ENCODE assay signal across 20 cellular contexts in the genomic region with DNA sequence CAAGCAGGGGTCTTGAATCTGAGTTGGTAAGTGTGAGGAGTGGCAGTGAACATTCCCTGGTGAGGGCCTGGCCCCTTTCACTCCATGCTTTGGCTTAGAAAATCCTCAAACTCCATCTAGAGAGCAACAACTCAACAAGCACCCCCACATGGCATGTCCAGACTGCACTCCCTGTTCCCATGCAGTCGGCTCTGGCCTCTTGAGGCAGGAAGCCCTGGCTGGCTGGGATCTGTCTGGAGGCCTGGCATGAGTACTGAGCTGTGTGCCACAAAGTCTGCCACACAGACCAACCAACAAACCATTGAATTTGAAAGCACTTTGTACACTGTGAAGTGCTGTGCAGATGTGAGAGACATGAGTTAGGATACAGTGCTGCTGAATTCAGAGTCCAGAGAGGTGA. TPM values are rescaled to one million over a fixed set of nuclear protein-coding genes. Genes with fewer than 3 reads are reported as not detected.
DNase-seq lines count a peak whose midpoint lies in the region; ATAC-seq lines count a peak whose summit lies in the region.
"Had no signal": no experiment of that assay in that cellular context is flagged by ENCODE, and none has a peak within 500 bp of the region (broad histone marks: within the 10 kb centered on the region; RNA-seq: fewer than 3 reads in every experiment).

No MANE protein-coding gene starts in this region.

- H3K36me3 ChIP-seq in NT2/D1 (ENCODE audit: insufficient read depth, insufficient read length, low read length) (no peaks in the 10 kb centered on the region), trophoblast cell (ENCODE audit: control insufficient read depth in 1 of 2, insufficient read depth in 2 of 2, low read length in 2 of 2) (no peaks in the 10 kb centered on the region)
- H3K36me3 ChIP-seq: HAP-1, pancreas, tibial nerve had no signal

- H4K8ac ChIP-seq in trophoblast cell (ENCODE audit: low read depth, low read length): peak overlapping the region; percentile 47

- peak overlapping the region; percentile 74 for H3K18ac ChIP-seq in trophoblast cell (ENCODE audit: low read length)

- H3K9ac ChIP-seq in NT2/D1 (ENCODE audit: insufficient read length, low read depth): peak overlapping the region; percentile 3
- H3K9ac ChIP-seq in trophoblast cell (ENCODE audit: low read length): no peak overlapping the region
- H3K9ac ChIP-seq: KMS-11 had no signal

- H3K4me2 ChIP-seq in trophoblast cell (ENCODE audit: low read length): no peak overlapping the region
- H3K4me2 ChIP-seq: hepatocyte, KMS-11 had no signal

- H2BK120ac ChIP-seq in trophoblast cell (ENCODE audit: insufficient read depth, low read length, poor library complexity): peak overlapping the region; percentile 64

- peak overlapping the region; percentile 96 for H2BK12ac ChIP-seq in trophoblast cell (ENCODE audit: low read length)

- peaks cover 11% of the 10 kb centered on the region for H3K4me1 ChIP-seq in NT2/D1 (ENCODE audit: insufficient read depth, insufficient read length)
- peaks cover 31 to 40% of the 10 kb centered on the region in 2 experiments for H3K4me1 ChIP-seq in trophoblast cell (ENCODE audit: control insufficient read depth in 1 of 2, insufficient read depth in 2 of 2, low read length in 2 of 2)
- H3K4me1 ChIP-seq: HAP-1, pancreas had no signal

- H3K4me3 ChIP-seq in NT2/D1 (ENCODE audit: insufficient read length, low read depth): no peak overlapping the region
- no peak overlapping the region for H3K4me3 ChIP-seq in trophoblast cell (ENCODE audit: low read depth, low read length)
- H3K4me3 ChIP-seq: HAP-1, hepatocyte, pancreas, tibial nerve had no signal

- H3K79me1 ChIP-seq in trophoblast cell (ENCODE audit: low read length): peaks cover 45% of the 10 kb centered on the region

- H3K79me2 ChIP-seq in trophoblast cell (ENCODE audit: control insufficient read depth, insufficient read depth, low read length, poor library complexity): peaks cover 4% of the 10 kb centered on the region
- H3K79me2 ChIP-seq: hepatocyte had no signal

- peak overlapping the region; percentile 0 for H2AK5ac ChIP-seq in trophoblast cell (ENCODE audit: low read length)

- no CpG with 5 or more reads among the region's 1 CpG for WGBS in trophoblast cell (ENCODE audit: extremely low coverage, insufficient coverage, insufficient read length)

- H3K27me3 ChIP-seq in NT2/D1 (ENCODE audit: insufficient read depth, insufficient read length) (no peaks in the 10 kb centered on the region), trophoblast cell (ENCODE audit: insufficient read depth, low read length) (no peaks in the 10 kb centered on the region)
- H3K27me3 ChIP-seq: hepatocyte, pancreas, tibial nerve had no signal

- H4K12ac ChIP-seq in trophoblast cell (ENCODE audit: low read depth, low read length): peak overlapping the region; percentile 54

- H3K14ac ChIP-seq in trophoblast cell (ENCODE audit: low read length): peak overlapping the region; percentile 34

- H3K4ac ChIP-seq in trophoblast cell (ENCODE audit: low read depth, low read length): peak overlapping the region; percentile 22

- H3K9me3 ChIP-seq in NT2/D1 (ENCODE audit: insufficient read depth, low read length): no peaks in the 10 kb centered on the region
- no peaks in the 10 kb centered on the region for H3K9me3 ChIP-seq in trophoblast cell (ENCODE audit: insufficient read depth, low read depth, low read length)
- H3K9me3 ChIP-seq: HAP-1, pancreas, tibial nerve had no signal

- peak overlapping the region; percentile 51 for H3K27ac ChIP-seq in epithelial cell of prostate
- H3K27ac ChIP-seq in trophoblast cell (ENCODE audit: low read depth, low read length): peak overlapping the region; percentile 54
- H3K27ac ChIP-seq: 22Rv1, hepatocyte, KMS-11, pancreas, tibial nerve, VCaP had no signal

- H4K91ac ChIP-seq in trophoblast cell (ENCODE audit: low read depth, low read length): peak overlapping the region; percentile 91

- DNase-seq in DMS 273 (lab: John Stamatoyannopoulos, UW; ENCODE audit: unreplicated experiment) (peak; percentile 17), DMS 273 treated with DMSO at 0.1 percent for 48 hours (lab: John Stamatoyannopoulos, UW) (no peak), NT2/D1 (ENCODE audit: low read depth, low spot score) (no peak), epithelial cell of prostate (ENCODE audit: low read depth, low spot score) (no peak), trophoblast cell (no peak), NCI-H1417 treated with DMSO at 0.1 percent for 48 hours (lab: John Stamatoyannopoulos, UW) (no peak), iPS-NIHi7 (ENCODE audit: extremely low spot score) (no peak)
- DNase-seq: activated naive CD8-positive, alpha-beta T cell treated with anti-CD3 and anti-CD28 coated beads, Interleukin-2, amount 10 ng/mL, durations not matched to agents 7 days and 5 days; DMS79; effector CD8-positive, alpha-beta T cell; NCI-H1105 treated with DMSO at 0.1 percent for 48 hours; pancreas; RPMI8226 had no signal

- no peak for ATAC-seq in HG03280 (IDR thresholded peaks at IDR 0.05; ENCODE audit: unreplicated experiment)
- ATAC-seq: pancreas had no signal

- H2AFZ ChIP-seq in trophoblast cell (ENCODE audit: insufficient read depth, low read length, poor library complexity): peak overlapping the region; percentile 66
- H2AFZ ChIP-seq: hepatocyte had no signal

- no peak overlapping the region for H3K23ac ChIP-seq in trophoblast cell (ENCODE audit: low read length)

- H2BK5ac ChIP-seq in trophoblast cell (ENCODE audit: low read depth, low read length, poor library complexity): peak overlapping the region; percentile 48

RNA-seq across cellular contexts. Expression of gene COA7, which starts 25.2 kb away (rescaled TPM):
- polyA plus RNA-seq in trophoblast cell (2013): 7.9 TPM in 2 replicates

RNA-seq across cellular contexts. Expression of gene SHISAL2A, which starts 40.0 kb away (rescaled TPM):
- 0.99 and 1.1 TPM in 2 replicates for polyA plus RNA-seq in trophoblast cell (2013)

RNA-seq across cellular contexts. Expression of gene ZYG11B, which starts 53.3 kb away (rescaled TPM):
- 11.4 and 11.6 TPM in 2 replicates for polyA plus RNA-seq in trophoblast cell (2013)
